ENCODE assay signal across 8 cellular contexts in the genomic region with DNA sequence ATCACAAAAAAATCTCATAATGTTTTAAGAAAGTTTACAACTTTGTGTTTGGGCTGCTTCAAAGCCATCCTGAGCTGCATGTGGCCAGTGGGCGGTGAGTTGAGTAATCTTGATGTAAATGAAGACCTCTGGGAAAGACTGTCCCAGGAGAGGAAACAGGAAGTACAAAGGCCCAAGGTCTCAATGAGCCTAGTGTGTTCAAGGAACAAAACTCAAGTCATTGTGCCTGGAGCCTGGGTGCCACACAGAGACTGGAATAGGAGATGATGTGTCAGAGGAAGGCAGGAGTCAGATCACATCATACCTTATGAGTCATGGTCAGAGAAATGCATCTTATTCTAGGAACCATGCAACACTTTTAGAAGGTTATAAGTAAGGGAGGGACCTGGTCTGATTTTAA. TPM values are rescaled to one million over a fixed set of nuclear protein-coding genes. Genes with fewer than 3 reads are reported as not detected.
DNase-seq lines count a peak whose midpoint lies in the region; ATAC-seq and TF ChIP-seq lines count a peak whose summit lies in the region.

No MANE protein-coding gene starts in this region.

- H3K4me1 Mint-ChIP-seq in neural progenitor cell = no peaks in the 10 kb centered on the region

- H3K9ac ChIP-seq in neural progenitor cell = no peak overlapping the region

- H3K27ac ChIP-seq in neural progenitor cell = no peak overlapping the region

- DNase-seq in COLO829 (ENCODE audit: low spot score) (peak; percentile 91), NAMALWA (ENCODE audit: low spot score) (peak; percentile 8), glomerular visceral epithelial cell (ENCODE audit: extremely low spot score) (peak; percentile 58), GM19238 (ENCODE audit: insufficient read length, low spot score) (no peak), HT-29 (ENCODE audit: low spot score) (no peak), neural progenitor cell (ENCODE audit: low spot score) (no peak), amniotic stem cell (lab: John Stamatoyannopoulos, UW) (no peak)

- H3K27me3 Mint-ChIP-seq in neural progenitor cell (ENCODE audit: insufficient read depth, low read depth) = no peaks in the 10 kb centered on the region

- H3K36me3 Mint-ChIP-seq in neural progenitor cell = no peaks in the 10 kb centered on the region

- H3K27me3 ChIP-seq in neural progenitor cell = no peaks in the 10 kb centered on the region

- H3K4me1 ChIP-seq in neural progenitor cell = peaks cover 13% of the 10 kb centered on the region

- H3K4me2 ChIP-seq in neural progenitor cell = no peak overlapping the region

- no peak overlapping the region for H3K4me3 ChIP-seq in neural progenitor cell

- no peak for TF ChIP-seq CTCF in neural progenitor cell (IDR thresholded peaks at IDR 0.05)

- H3K36me3 ChIP-seq in neural progenitor cell = no peaks in the 10 kb centered on the region

- peak; percentile 80 for ATAC-seq in GM21619 (IDR thresholded peaks at IDR 0.05; ENCODE audit: unreplicated experiment)

- peaks cover 36% of the 10 kb centered on the region for H3F3A ChIP-seq in neural progenitor cell (ENCODE audit: low read depth)

- no peak overlapping the region for H3K4me3 Mint-ChIP-seq in neural progenitor cell

- H3K27ac Mint-ChIP-seq in neural progenitor cell = no peak overlapping the region

- no peaks in the 10 kb centered on the region for H3K79me2 ChIP-seq in neural progenitor cell (ENCODE audit: low read depth)

- H3K9me3 Mint-ChIP-seq in neural progenitor cell = no peaks in the 10 kb centered on the region

- H3K9me3 ChIP-seq in neural progenitor cell (ENCODE audit: low read depth) = no peaks in the 10 kb centered on the region

- no peak overlapping the region for H2AFZ ChIP-seq in neural progenitor cell (replicated peaks)

- peaks cover 8% of the 10 kb centered on the region for H4K20me1 ChIP-seq in neural progenitor cell (ENCODE audit: low read depth)

RNA-seq across cellular contexts. Expression of a gene that starts 51.5 kb away (rescaled TPM):
- total RNA-seq in HT-29 (2014; rRNA removed; shearing (Covaris generic)) = not detected in 2 replicates
- total RNA-seq in neural progenitor cell (ENCODE audit: low replicate concordance) = 0.03 TPM in 1 of 2 replicates, not detected in the other

Comparison
In these comparisons a context has a peak if more than half of its experiments do, and no peak if none do; other contexts are left out.
1. DNase-seq: peak in COLO829 (single experiment), NAMALWA (single experiment) and glomerular visceral epithelial cell (single experiment); none in GM19238 (single experiment), HT-29 (single experiment), neural progenitor cell (single experiment) and amniotic stem cell (single experiment).